4 cellular contexts compared by ENCODE assay signal in the genomic region with DNA sequence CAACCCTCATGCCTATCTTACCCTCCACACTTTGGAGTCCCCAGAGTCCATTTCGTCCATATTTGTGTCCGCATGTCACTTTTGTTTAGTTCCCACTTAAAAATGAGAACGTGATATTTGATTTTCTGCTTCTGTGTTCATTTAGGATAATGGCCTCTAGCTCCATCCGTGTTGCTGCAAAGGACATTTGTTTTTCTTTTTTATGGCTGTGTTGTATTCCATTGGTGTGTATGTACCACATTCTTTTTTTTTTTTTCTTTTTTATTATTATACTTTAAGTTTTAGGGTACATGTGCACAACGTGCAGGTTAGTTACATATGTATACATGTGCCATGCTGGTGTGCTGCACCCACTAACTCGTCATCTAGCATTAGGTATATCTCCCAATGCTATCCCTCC. TPM values are rescaled to one million over a fixed set of nuclear protein-coding genes. Genes with fewer than 3 reads are reported as not detected.
"Had no signal": no experiment of that assay in that cellular context is flagged by ENCODE, and none has a peak within 500 bp of the region (broad histone marks: within the 10 kb centered on the region; RNA-seq: fewer than 3 reads in every experiment).

No MANE protein-coding gene starts in this region.

RNA-seq across cellular contexts. Expression of a gene that starts 7.2 kb away (rescaled TPM):
- total RNA-seq: LHCN-M2, M059J, MCF 10A, NCI-H460 had no signal
